8 cellular contexts compared by ENCODE assay signal in genomic region chr12:57229634-57230380, GRCh38. TPM values are rescaled to one million over a fixed set of nuclear protein-coding genes. Genes with fewer than 3 reads are reported as not detected.
DNase-seq lines count a peak whose midpoint lies in the region; ATAC-seq and TF ChIP-seq lines count a peak whose summit lies in the region.

Gene SHMT2 (plus strand): TSS chr12:57229711. CDS start chr12:57229779, 68 bp downstream.

- TF ChIP-seq POLR2A in GM19099 (IDR thresholded peaks at IDR 0.05; ENCODE audit: extremely low read depth, insufficient read length, low read depth) = peak; percentile 82

- ATAC-seq in HG03442 (IDR thresholded peaks at IDR 0.05; ENCODE audit: unreplicated experiment) = peak; percentile 54
- ATAC-seq in left colon = peak; percentile 80

- intact Hi-C loops in left colon (cut with DNase I, micrococcal nuclease) = no loop called here

- DNase-seq in AG10803 (ENCODE audit: low read depth) = peak; percentile 96
- DNase-seq in NCI-H526 (lab: John Stamatoyannopoulos, UW) = peak; percentile 92 to 96
- DNase-seq in activated CD4-positive, alpha-beta T cell treated with anti-CD3 and anti-CD28 coated beads for 4 hours = peak; percentile 94 to 97
- DNase-seq in coronary artery (ENCODE audit: low spot score) = peak; percentile 94
- peak; percentile 96 for DNase-seq in left colon
- DNase-seq in stimulated activated CD4-positive, alpha-beta T cell treated with anti-CD3 and anti-CD28 coated beads, Interleukin-1b, Interleukin-23, amount 100 ng/mL, for 4 hours (ENCODE audit: low read depth in 2 of 2) = peak; percentile 85 to 91

- no peak for TF ChIP-seq CTCF in AG10803 (conservative IDR thresholded peaks at IDR 0.05; ENCODE audit: low read length)
- no peak for TF ChIP-seq CTCF in coronary artery (IDR thresholded peaks at IDR 0.05)

- peak within 1 kb of the TSS; percentile 54 to 88 for H3K27ac ChIP-seq in coronary artery

- peak within 1 kb of the TSS; percentile 97 for H3K4me3 ChIP-seq in AG10803 (ENCODE audit: low read length)
- peak within 1 kb of the TSS; percentile 78 for H3K4me3 ChIP-seq in coronary artery

RNA-seq across cellular contexts. Expression of gene SHMT2, which starts in this region (rescaled TPM):
- 10 to 100 TPM; 45.3 to 58.8 TPM for total RNA-seq in left colon

Comparison
In these comparisons a context has a peak if more than half of its experiments do, and no peak if none do; other contexts are left out.
1. Peak in every context shown above with its lines: DNase-seq, ATAC-seq, H3K4me3 ChIP-seq and H3K27ac ChIP-seq.